Comparison of ENCODE assay signal across 25 cellular contexts in the genomic region with DNA sequence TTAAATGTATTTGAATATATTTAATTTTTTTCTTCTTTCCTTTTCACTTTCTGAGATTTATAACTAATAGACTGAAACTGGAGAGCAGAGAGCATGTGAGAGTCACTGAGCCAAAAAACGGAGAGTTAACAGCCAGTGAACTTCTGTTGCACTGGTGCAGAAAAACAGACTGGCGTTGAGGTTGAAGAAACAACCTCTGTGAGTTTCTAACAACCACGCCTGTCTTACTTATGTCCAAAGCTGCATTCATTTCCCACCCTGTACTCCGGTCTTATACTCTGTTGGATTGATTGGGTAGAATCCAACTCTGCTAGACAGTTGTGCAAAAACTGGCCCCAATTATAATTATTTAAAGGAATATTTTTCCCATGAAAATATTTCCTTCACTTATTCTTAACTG.
"Had no signal": no experiment of that assay in that cellular context is flagged by ENCODE, and none has a peak within 500 bp of the region (broad histone marks: within the 10 kb centered on the region; RNA-seq: fewer than 3 reads in every experiment).

No MANE protein-coding gene starts in this region.

- H3K36me3 ChIP-seq: adrenal gland, ovary, sigmoid colon, suprapubic skin, transverse colon, WERI-Rb-1 had no signal

- DNase-seq: activated CD4-positive, alpha-beta T cell treated with anti-CD3 and anti-CD28 coated beads for 1 hour; activated CD8-positive, alpha-beta memory T cell treated with anti-CD3 and anti-CD28 coated beads, Interleukin-2, amount 50 U/mL, for 4 hours; activated T-cell treated with anti-CD3 and anti-CD28 coated beads, Interleukin-2, amount 50 U/mL, for 24 hours; adrenal gland; endodermal cell; kidney; naive thymus-derived CD8-positive, alpha-beta T cell; ovary; psoas muscle; sigmoid colon; stimulated activated CD4-positive, alpha-beta T cell treated with anti-CD3 and anti-CD28 coated beads, Interleukin-15, amount 100 ng/mL, for 24 hours; stomach; T-helper 1 cell; transverse colon; WERI-Rb-1 had no signal

- ATAC-seq: activated naive CD4-positive, alpha-beta T cell treated with anti-CD3 and anti-CD28 coated beads, Interleukin-2, amount 50 U/mL, for 72 hours; activated T-helper 17 cell treated with anti-CD3 and anti-CD28 coated beads, Interleukin-2, amount 50 U/mL, for 72 hours; left lobe of liver; naive thymus-derived CD8-positive, alpha-beta T cell; psoas muscle; stimulated activated memory B cell treated with anti-CD40 and anti-IgM and Interleukin-4, amounts not matched to agents 10 μg/mL and 1 μg/mL and 100 μg/mL, for 72 hours had no signal

- H3K4me3 ChIP-seq: coronary artery, ovary, psoas muscle, sigmoid colon, smooth muscle cell, stomach, suprapubic skin, transverse colon had no signal

- H3K4me1 ChIP-seq: psoas muscle, sigmoid colon, suprapubic skin, transverse colon had no signal

- H3K9me3 Mint-ChIP-seq: activated naive CD4-positive, alpha-beta T cell treated with anti-CD3 and anti-CD28 coated beads, Interleukin-2, amount 50 U/mL, for 72 hours; activated T-cell treated with anti-CD3 and anti-CD28 coated beads, Interleukin-2, amount 50 U/mL, for 24 hours; activated T-helper 17 cell treated with anti-CD3 and anti-CD28 coated beads, Interleukin-2, amount 50 U/mL, for 72 hours; central memory CD8-positive, alpha-beta T cell; mesothelial cell of epicardium had no signal

- H3K9me3 ChIP-seq: adrenal gland, ovary, psoas muscle, sigmoid colon, stomach, suprapubic skin, transverse colon had no signal

- H3K4me3 Mint-ChIP-seq: activated T-cell treated with anti-CD3 and anti-CD28 coated beads, Interleukin-2, amount 50 U/mL, for 24 hours; activated T-helper 17 cell treated with anti-CD3 and anti-CD28 coated beads, Interleukin-2, amount 50 U/mL, for 72 hours; central memory CD8-positive, alpha-beta T cell; endodermal cell; mesothelial cell of epicardium; naive thymus-derived CD8-positive, alpha-beta T cell; stimulated activated memory B cell treated with anti-CD40 and anti-IgM and Interleukin-4, amounts not matched to agents 10 μg/mL and 1 μg/mL and 100 μg/mL, for 72 hours had no signal

- H3K27me3 Mint-ChIP-seq: stimulated activated memory B cell treated with anti-CD40 and anti-IgM and Interleukin-4, amounts not matched to agents 10 μg/mL and 1 μg/mL and 100 μg/mL, for 72 hours had no signal

- H3K27ac Mint-ChIP-seq: activated naive CD4-positive, alpha-beta T cell treated with anti-CD3 and anti-CD28 coated beads, Interleukin-2, amount 50 U/mL, for 72 hours; activated T-cell treated with anti-CD3 and anti-CD28 coated beads, Interleukin-2, amount 50 U/mL, for 24 hours; activated T-helper 17 cell treated with anti-CD3 and anti-CD28 coated beads, Interleukin-2, amount 50 U/mL, for 72 hours; endodermal cell; naive thymus-derived CD8-positive, alpha-beta T cell; stimulated activated memory B cell treated with anti-CD40 and anti-IgM and Interleukin-4, amounts not matched to agents 10 μg/mL and 1 μg/mL and 100 μg/mL, for 72 hours had no signal

- H3K4me1 Mint-ChIP-seq: activated T-helper 17 cell treated with anti-CD3 and anti-CD28 coated beads, Interleukin-2, amount 50 U/mL, for 72 hours; central memory CD8-positive, alpha-beta T cell; endodermal cell; stimulated activated memory B cell treated with anti-CD40 and anti-IgM and Interleukin-4, amounts not matched to agents 10 μg/mL and 1 μg/mL and 100 μg/mL, for 72 hours had no signal

- H3K27me3 ChIP-seq: adrenal gland, ovary, sigmoid colon, stomach, suprapubic skin, transverse colon had no signal

- H3K27ac ChIP-seq: coronary artery, epithelial cell of prostate, ovary, psoas muscle, sigmoid colon, suprapubic skin, transverse colon, WERI-Rb-1 had no signal
